9 cellular contexts compared by ENCODE assay signal in the genomic region with DNA sequence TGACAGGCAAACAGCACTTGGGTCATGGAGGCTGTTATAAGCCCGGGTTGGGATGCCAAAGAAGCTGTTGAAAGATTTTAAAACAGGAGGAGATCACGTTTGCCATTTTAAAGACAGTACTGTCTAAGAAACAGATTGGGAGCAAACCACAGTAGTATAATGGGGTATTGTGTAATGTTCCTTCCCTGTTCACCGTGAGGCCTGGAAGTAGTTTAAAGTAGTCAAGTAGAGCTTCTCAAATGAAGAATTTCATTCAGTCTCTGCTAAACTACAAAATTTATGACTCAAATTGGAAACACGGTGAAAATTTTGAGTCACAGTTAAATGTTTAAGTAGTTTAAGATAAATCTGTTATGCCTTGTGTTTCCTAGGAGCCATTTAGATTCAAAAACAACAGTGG. TPM values are rescaled to one million over a fixed set of nuclear protein-coding genes. Genes with fewer than 3 reads are reported as not detected.
DNase-seq lines count a peak whose midpoint lies in the region; ATAC-seq and TF ChIP-seq lines count a peak whose summit lies in the region.
"Had no signal": no experiment of that assay in that cellular context is flagged by ENCODE, and none has a peak within 500 bp of the region (broad histone marks: within the 10 kb centered on the region; RNA-seq: fewer than 3 reads in every experiment).

No MANE protein-coding gene starts in this region.

- POLR2A ChIA-PET in WTC11 (lab: Charles Lee), result no interaction called here

- ATAC-seq in central memory CD8-positive, alpha-beta T cell (replicated peaks; ENCODE audit: extremely low read depth, poor library complexity, severe bottlenecking), result no peak
- ATAC-seq in natural killer cell (peak in 1 of 3 donors; percentile 57), HG02840 (IDR thresholded peaks at IDR 0.05; ENCODE audit: low FRiP score, unreplicated experiment) (no peak), HG02884 (IDR thresholded peaks at IDR 0.05; ENCODE audit: unreplicated experiment) (no peak), WTC11 (no peak), HG02973 (IDR thresholded peaks at IDR 0.05; ENCODE audit: unreplicated experiment) (no peak)

- peak overlapping the region; percentile 50 for H3K27ac Mint-ChIP-seq in central memory CD8-positive, alpha-beta T cell (ENCODE audit: low read depth)
- peak overlapping the region; percentile 39 to 69 for H3K27ac Mint-ChIP-seq in natural killer cell
- no peak overlapping the region for H3K27ac Mint-ChIP-seq in WTC11

- CTCF ChIA-PET in WTC11 (lab: Charles Lee), result interaction anchor here (2.1 kb wide), 1 partner anchor 115 kb away, joined by 7 read pairs; no protein-coding TSS in a partner anchor

- H3K4me3 Mint-ChIP-seq in central memory CD8-positive, alpha-beta T cell, result peak overlapping the region; percentile 3
- H3K4me3 Mint-ChIP-seq in natural killer cell, result no peak overlapping the region
- H3K4me3 Mint-ChIP-seq in WTC11, result no peak overlapping the region

- H3K4me1 Mint-ChIP-seq in central memory CD8-positive, alpha-beta T cell, result peaks cover 25% of the 10 kb centered on the region
- H3K4me1 Mint-ChIP-seq in natural killer cell, result peaks cover 38 to 52% of the 10 kb centered on the region in 2 donors
- no peaks in the 10 kb centered on the region for H3K4me1 Mint-ChIP-seq in WTC11

- H3K36me3 Mint-ChIP-seq in central memory CD8-positive, alpha-beta T cell (ENCODE audit: insufficient read depth), result peaks cover 9% of the 10 kb centered on the region
- no peaks in the 10 kb centered on the region for H3K36me3 Mint-ChIP-seq in natural killer cell
- peaks cover 28% of the 10 kb centered on the region for H3K36me3 Mint-ChIP-seq in WTC11

- DNase-seq in AG20443 (ENCODE audit: low spot score), result peak; percentile 55
- DNase-seq in MV-4-11 (lab: John Stamatoyannopoulos, UW), result peak; percentile 68
- DNase-seq in central memory CD8-positive, alpha-beta T cell (ENCODE audit: low spot score in 2 of 2), result no peak
- DNase-seq in natural killer cell, result no peak
- DNase-seq in WTC11 (ENCODE audit: low spot score), result no peak
- DNase-seq: occipital lobe had no signal

- intact Hi-C loops in natural killer cell (cut with micrococcal nuclease), result no loop called here

- H3K9me3 Mint-ChIP-seq in central memory CD8-positive, alpha-beta T cell, result no peaks in the 10 kb centered on the region
- H3K9me3 Mint-ChIP-seq in natural killer cell, result no peaks in the 10 kb centered on the region
- no peaks in the 10 kb centered on the region for H3K9me3 Mint-ChIP-seq in WTC11

- no peak for TF ChIP-seq CTCF in natural killer cell (IDR thresholded peaks at IDR 0.05)
- TF ChIP-seq CTCF in WTC11 (IDR thresholded peaks at IDR 0.05), result no peak

- no peaks in the 10 kb centered on the region for H3K27me3 Mint-ChIP-seq in central memory CD8-positive, alpha-beta T cell
- H3K27me3 Mint-ChIP-seq in natural killer cell (ENCODE audit: low read depth in 2 of 2) (no peaks in the 10 kb centered on the region), WTC11 (ENCODE audit: low read depth) (no peaks in the 10 kb centered on the region)

TF ChIP-seq in WTC11, 78 proteins besides CTCF, POLR2A, EP300 and RAD21:
- TF ChIP-seq NFATC4 (CRISPR knock-in tag; IDR thresholded peaks at IDR 0.05), result no peak
- no peak for TF ChIP-seq FOXK1 (CRISPR knock-in tag; IDR thresholded peaks at IDR 0.05)
- TF ChIP-seq, protein P1, sequence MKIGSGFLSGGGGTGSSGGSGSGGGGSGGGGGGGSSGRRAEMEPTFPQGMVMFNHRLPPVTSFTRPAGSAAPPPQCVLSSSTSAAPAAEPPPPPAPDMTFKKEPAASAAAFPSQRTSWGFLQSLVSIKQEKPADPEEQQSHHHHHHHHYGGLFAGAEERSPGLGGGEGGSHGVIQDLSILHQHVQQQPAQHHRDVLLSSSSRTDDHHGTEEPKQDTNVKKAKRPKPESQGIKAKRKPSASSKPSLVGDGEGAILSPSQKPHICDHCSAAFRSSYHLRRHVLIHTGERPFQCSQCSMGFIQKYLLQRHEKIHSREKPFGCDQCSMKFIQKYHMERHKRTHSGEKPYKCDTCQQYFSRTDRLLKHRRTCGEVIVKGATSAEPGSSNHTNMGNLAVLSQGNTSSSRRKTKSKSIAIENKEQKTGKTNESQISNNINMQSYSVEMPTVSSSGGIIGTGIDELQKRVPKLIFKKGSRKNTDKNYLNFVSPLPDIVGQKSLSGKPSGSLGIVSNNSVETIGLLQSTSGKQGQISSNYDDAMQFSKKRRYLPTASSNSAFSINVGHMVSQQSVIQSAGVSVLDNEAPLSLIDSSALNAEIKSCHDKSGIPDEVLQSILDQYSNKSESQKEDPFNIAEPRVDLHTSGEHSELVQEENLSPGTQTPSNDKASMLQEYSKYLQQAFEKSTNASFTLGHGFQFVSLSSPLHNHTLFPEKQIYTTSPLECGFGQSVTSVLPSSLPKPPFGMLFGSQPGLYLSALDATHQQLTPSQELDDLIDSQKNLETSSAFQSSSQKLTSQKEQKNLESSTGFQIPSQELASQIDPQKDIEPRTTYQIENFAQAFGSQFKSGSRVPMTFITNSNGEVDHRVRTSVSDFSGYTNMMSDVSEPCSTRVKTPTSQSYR (CRISPR knock-in tag; IDR thresholded peaks at IDR 0.05), result no peak
- TF ChIP-seq IRF2 (CRISPR knock-in tag; IDR thresholded peaks at IDR 0.05; ENCODE audit: borderline replicate concordance, low read depth), result no peak

RNA-seq across cellular contexts. Expression of a gene that starts 35.8 kb away (rescaled TPM):
- total RNA-seq in natural killer cell (100 to 1,000 TPM; 118 to 140 (median 123) TPM), WTC11 (2021) (216 to 239 TPM (median 216 TPM) in 3 replicates)

Comparison
In these comparisons a context has a peak if more than half of its experiments do, and no peak if none do; other contexts are left out.
1. DNase-seq: peak in AG20443 (single experiment) and MV-4-11 (single experiment); none in central memory CD8-positive, alpha-beta T cell (0 of 2), natural killer cell (single experiment) and WTC11 (single experiment).